Comparison of ENCODE assay signal across 8 cellular contexts in the genomic region with DNA sequence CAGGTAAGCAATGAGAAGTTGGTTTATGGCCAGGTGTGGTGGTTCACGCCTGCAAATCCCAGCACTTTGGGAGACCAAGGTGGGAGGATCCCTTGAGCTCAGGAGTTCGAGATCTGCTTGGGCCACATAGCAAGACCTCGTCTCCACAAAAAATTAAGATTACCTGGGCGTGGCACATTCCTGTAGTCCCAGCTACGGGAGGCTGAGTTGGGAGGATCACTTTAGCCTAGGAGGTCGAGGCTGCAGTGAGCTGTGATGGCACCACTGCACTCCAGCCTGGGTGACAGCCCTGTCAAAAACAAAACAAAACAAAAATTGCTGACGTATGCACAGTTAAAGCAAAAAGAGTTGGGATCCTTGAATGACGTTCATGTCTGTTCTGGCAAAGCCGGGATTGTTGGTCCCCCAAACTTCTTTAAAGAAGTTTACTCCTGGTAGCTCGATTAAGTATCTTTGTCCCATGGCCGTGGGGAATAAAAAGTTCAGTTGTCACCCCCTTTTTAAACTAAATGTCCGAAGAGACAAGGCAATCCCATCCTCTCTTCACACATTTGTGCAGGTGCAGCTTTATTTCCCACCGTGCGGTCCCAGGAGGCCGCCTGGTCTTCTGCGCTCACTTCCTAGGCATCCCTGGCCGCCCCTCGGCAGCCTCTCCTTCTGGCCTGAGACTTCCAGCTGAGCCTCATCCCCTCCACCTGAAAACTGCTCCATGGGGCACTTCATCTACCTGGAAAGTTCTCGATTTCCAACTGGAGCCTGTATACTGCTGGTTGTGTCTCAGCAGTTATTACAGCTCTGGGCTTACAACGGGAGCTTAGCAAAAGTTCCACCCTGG. TPM values are rescaled to one million over a fixed set of nuclear protein-coding genes. Genes with fewer than 3 reads are reported as not detected.
DNase-seq lines count a peak whose midpoint lies in the region; ATAC-seq, FAIRE-seq and TF ChIP-seq lines count a peak whose summit lies in the region.

No MANE protein-coding gene starts in this region.

- H3K36me3 Mint-ChIP-seq in natural killer cell, result no peaks in the 10 kb centered on the region

- in situ Hi-C loops in GM23248 (cut with MboI), result no loop called here

- H3K4me3 Mint-ChIP-seq in natural killer cell, result peak overlapping the region; percentile 88

- no peaks in the 10 kb centered on the region for H4K20me1 ChIP-seq in GM23248 (ENCODE audit: insufficient read depth)
- H4K20me1 ChIP-seq in OCI-LY3 (ENCODE audit: insufficient read depth, low read length), result peaks cover 1% of the 10 kb centered on the region

- peak in 1 of 3 donors; percentile 1 for ATAC-seq in natural killer cell

- no peak for FAIRE-seq in frontal cortex (lab: Jason Lieb, UNC)

- H3K4me3 ChIP-seq in GM06990 (replicated peaks; ENCODE audit: low read depth, low read length) (peak overlapping the region; percentile 87), GM23248 (peak overlapping the region; percentile 92), OCI-LY3 (ENCODE audit: low read length) (peak overlapping the region; percentile 88), endocrine pancreas (ENCODE audit: control insufficient read depth, insufficient read depth, low read length) (peak overlapping the region; percentile 69)

- no peaks in the 10 kb centered on the region for H3K9me3 ChIP-seq in GM23248 (ENCODE audit: low read depth)
- no peaks in the 10 kb centered on the region for H3K9me3 ChIP-seq in OCI-LY3 (ENCODE audit: insufficient read depth, low read length)
- H3K9me3 ChIP-seq in endocrine pancreas (ENCODE audit: control insufficient read depth, low read length), result no peaks in the 10 kb centered on the region

- H3K4me1 ChIP-seq in GM23248 (ENCODE audit: insufficient read depth) (peaks cover 21% of the 10 kb centered on the region), OCI-LY3 (ENCODE audit: low read length) (peaks cover 27% of the 10 kb centered on the region), endocrine pancreas (ENCODE audit: control insufficient read depth, insufficient read depth, low read length) (peaks cover 14% of the 10 kb centered on the region)

- WGBS in GM23248 (ENCODE audit: low coverage in 1 of 2, low lambda C conversion rate in 2 of 2, missing lambda C conversion rate in 2 of 2), 2 experiments, result 24 to 25% methylated on average over 20 of the region's 20 CpGs

- 0 out of 2 replicates have a peak, but pooled peaks cover 4% of the 10 kb centered on the region for H3F3A ChIP-seq in GM23248 (ENCODE audit: insufficient read depth)

- peak overlapping the region; percentile 50 to 97 for H3K27ac Mint-ChIP-seq in natural killer cell

- TF ChIP-seq CTCF in GM06990 (IDR thresholded peaks at IDR 0.05; ENCODE audit: insufficient read depth, low read length, poor library complexity, severe bottlenecking) (no peak), OCI-LY3 (IDR thresholded peaks at IDR 0.05; ENCODE audit: low read depth, low read length) (no peak), natural killer cell (IDR thresholded peaks at IDR 0.05) (no peak)

- H3K36me3 ChIP-seq in GM06990 (ENCODE audit: control insufficient read depth, insufficient read depth, low read length) (no peaks in the 10 kb centered on the region; the same call in 1 of the 2 replicates), GM23248 (ENCODE audit: low read depth) (no peaks in the 10 kb centered on the region), OCI-LY3 (replicated peaks; ENCODE audit: low read depth, low read length) (peaks cover 2% of the 10 kb centered on the region), endocrine pancreas (ENCODE audit: control insufficient read depth, insufficient read depth, low read length) (no peaks in the 10 kb centered on the region)

- peak overlapping the region; percentile 90 for H2AFZ ChIP-seq in GM23248
- peak overlapping the region; percentile 94 for H2AFZ ChIP-seq in OCI-LY3 (ENCODE audit: low read depth, low read length)

- H3K27ac ChIP-seq in GM23248, result peak overlapping the region; percentile 47
- peak overlapping the region; percentile 57 for H3K27ac ChIP-seq in OCI-LY3 (ENCODE audit: low read length)

- H3K27me3 Mint-ChIP-seq in natural killer cell (ENCODE audit: low read depth in 2 of 2), result no peaks in the 10 kb centered on the region

- DNase-seq in GM06990 (ENCODE audit: extremely low read depth, insufficient read length) (no peak), GM23248 (no peak), natural killer cell (no peak), posterior vena cava (ENCODE audit: low spot score) (no peak), GM03348 (ENCODE audit: low spot score) (no peak), frontal cortex (ENCODE audit: low spot score in 2 of 2) (no peak)

- H3K27me3 ChIP-seq in GM06990 (replicated peaks; ENCODE audit: control insufficient read depth, insufficient read depth, low read length), result no peaks in the 10 kb centered on the region
- H3K27me3 ChIP-seq in GM23248 (replicated peaks; ENCODE audit: insufficient read depth), result no peaks in the 10 kb centered on the region
- H3K27me3 ChIP-seq in OCI-LY3 (ENCODE audit: low read depth, low read length), result no peaks in the 10 kb centered on the region
- no peaks in the 10 kb centered on the region for H3K27me3 ChIP-seq in endocrine pancreas (ENCODE audit: control insufficient read depth, insufficient read depth, low read length)

- no peaks in the 10 kb centered on the region for H3K9me2 ChIP-seq in GM23248 (ENCODE audit: insufficient read depth)

- peak overlapping the region; percentile 73 for H3K4me2 ChIP-seq in GM23248 (ENCODE audit: unreplicated experiment)
- peak overlapping the region; percentile 92 for H3K4me2 ChIP-seq in OCI-LY3 (ENCODE audit: low read length)

- H3K9ac ChIP-seq in GM23248 (peak overlapping the region; percentile 83), OCI-LY3 (ENCODE audit: low read length) (peak overlapping the region; percentile 98), endocrine pancreas (ENCODE audit: control insufficient read depth, insufficient read depth, low read length) (peak overlapping the region; percentile 76)

- H3K9me3 Mint-ChIP-seq in natural killer cell, result no peaks in the 10 kb centered on the region

- intact Hi-C loops in natural killer cell (cut with micrococcal nuclease), result no loop called here
- intact Hi-C loops in posterior vena cava (cut with DNase I), result no loop called here

- peaks cover 32 to 37% of the 10 kb centered on the region in 2 donors for H3K4me1 Mint-ChIP-seq in natural killer cell

- H3K79me2 ChIP-seq in GM23248 (ENCODE audit: insufficient read depth) (peaks cover 44% of the 10 kb centered on the region), OCI-LY3 (ENCODE audit: low read length) (peaks cover 48% of the 10 kb centered on the region)

RNA-seq across cellular contexts. Expression of gene SPOPL, which starts 0.8 kb away (rescaled TPM):
- total RNA-seq in GM23248 (2014; rRNA removed; shearing (Covaris generic)), result 9.5 and 12.0 TPM in 2 replicates
- polyA plus RNA-seq in GM23248 (2016; fragmentation: Nextera tagmentation; extraction: Ambion mirVana), result 3.5 and 3.6 TPM in 2 replicates
- total RNA-seq in natural killer cell (10 to 100 TPM; 32.2 to 35.9 (median 33.8) TPM), posterior vena cava (10 to 100 TPM; 33.6 to 34.2 TPM), frontal cortex (24.1 TPM)
